Comparison of ENCODE assay signal across 9 cellular contexts in genomic region chr12:2876431-2877046, GRCh38. TPM values are rescaled to one million over a fixed set of nuclear protein-coding genes. Genes with fewer than 3 reads are reported as not detected.
DNase-seq lines count a peak whose midpoint lies in the region; ATAC-seq, FAIRE-seq and TF ChIP-seq lines count a peak whose summit lies in the region.
"Had no signal": no experiment of that assay in that cellular context is flagged by ENCODE, and none has a peak within 500 bp of the region (broad histone marks: within the 10 kb centered on the region; RNA-seq: fewer than 3 reads in every experiment).

No MANE protein-coding gene starts in this region.

- POLR2A ChIA-PET in PC-3 (lab: Charles Lee; ENCODE audit: unreplicated experiment): interaction anchor here (0.6 kb wide), 1 partner anchor 44 kb away, joined by 3 read pairs; no protein-coding TSS in a partner anchor

- H4K20me1 ChIP-seq in BLaER1 (0 out of 2 replicates have a peak, but pooled peaks cover 13% of the 10 kb centered on the region), PC-3 (ENCODE audit: low read length) (no peaks in the 10 kb centered on the region)

- H3K27ac ChIP-seq in BLaER1 (peak overlapping the region; percentile 94), PC-3 (ENCODE audit: low read length) (peak overlapping the region; percentile 70), colonic mucosa (peak overlapping the region; percentile 89), mesenchymal stem cell (ENCODE audit: low read length, poor library complexity, severe bottlenecking) (no peak overlapping the region)

- H3K36me3 ChIP-seq in BLaER1 (peaks cover 59% of the 10 kb centered on the region), PC-3 (ENCODE audit: low read depth, low read length) (peaks cover 18% of the 10 kb centered on the region), colonic mucosa (no peaks in the 10 kb centered on the region), mesenchymal stem cell (ENCODE audit: control insufficient read depth in 1 of 2, insufficient read depth in 2 of 2, low read depth in 1 of 2, low read length in 2 of 2) (peaks cover 0 to 9% of the 10 kb centered on the region in 2 experiments)

- CTCF ChIA-PET in PC-3 (lab: Charles Lee): no interaction called here

- H3K4me1 ChIP-seq in BLaER1 (peaks cover 40% of the 10 kb centered on the region), PC-3 (ENCODE audit: insufficient read depth, low read length) (peaks cover 13% of the 10 kb centered on the region), colonic mucosa (no peaks in the 10 kb centered on the region), mesenchymal stem cell (ENCODE audit: control insufficient read depth, insufficient read depth, low read depth, low read length) (peaks cover 10% of the 10 kb centered on the region)

- peak overlapping the region in 1 of 2 experiments; percentile 89 for H3K18ac ChIP-seq in mesenchymal stem cell (ENCODE audit: low read depth in 1 of 2, low read length in 2 of 2)

- H3K9ac ChIP-seq in BLaER1 (peak overlapping the region; percentile 93), PC-3 (ENCODE audit: low read length) (peak overlapping the region; percentile 96), colonic mucosa (ENCODE audit: low read depth in 2 of 2, low read length in 2 of 2) (peak overlapping the region; percentile 61 to 68), mesenchymal stem cell (ENCODE audit: low read length) (peak overlapping the region; percentile 99)

- H4K8ac ChIP-seq in mesenchymal stem cell (ENCODE audit: low read length): peak overlapping the region; percentile 84

- no peak for FAIRE-seq in urothelium cell line (lab: Jason Lieb, UNC)

- TF ChIP-seq POLR2A in GM18505 (IDR thresholded peaks at IDR 0.05; ENCODE audit: borderline replicate concordance, extremely low read depth, insufficient read depth, insufficient read length): no peak

- no peak overlapping the region for H2BK5ac ChIP-seq in mesenchymal stem cell (ENCODE audit: low read depth, low read length, poor library complexity, severe bottlenecking)

- no peaks in the 10 kb centered on the region for H3F3A ChIP-seq in PC-3 (ENCODE audit: low read length, unreplicated experiment)

- H3K14ac ChIP-seq in mesenchymal stem cell (ENCODE audit: low read length in 2 of 2): peak overlapping the region in 1 of 2 experiments; percentile 87

- intact Hi-C loops in PC-3 (cut with micrococcal nuclease) (loop anchor here (2.0 to 5.0 kb wide), 2 partner anchors 14 to 64 kb away; partner anchors contain the start of genes ITFG2 and TULP3), colonic mucosa (cut with DNase I) (no loop called here)

- H3K23ac ChIP-seq in mesenchymal stem cell (ENCODE audit: low read length in 2 of 2): peak overlapping the region in 1 of 2 experiments; percentile 91

- H3K9me3 ChIP-seq in BLaER1 (no peaks in the 10 kb centered on the region), PC-3 (ENCODE audit: low read length) (no peaks in the 10 kb centered on the region), colonic mucosa (no peaks in the 10 kb centered on the region), mesenchymal stem cell (ENCODE audit: control insufficient read depth, low read length) (no peaks in the 10 kb centered on the region)

- peaks cover 92% of the 10 kb centered on the region for H3K79me2 ChIP-seq in PC-3 (ENCODE audit: low read length)

- TF ChIP-seq CTCF in PC-3 (conservative IDR thresholded peaks at IDR 0.05; ENCODE audit: low read depth, low read length) (no peak), colonic mucosa (IDR thresholded peaks at IDR 0.05) (no peak)

- no peak overlapping the region for H2AK5ac ChIP-seq in mesenchymal stem cell (ENCODE audit: low read length, severe bottlenecking)

- peaks cover 22% of the 10 kb centered on the region for H3K79me1 ChIP-seq in mesenchymal stem cell (replicated peaks; ENCODE audit: low read length, poor library complexity, severe bottlenecking)

- ATAC-seq in GM18505 (IDR thresholded peaks at IDR 0.05; ENCODE audit: unreplicated experiment): peak; percentile 4
- peak; percentile 32 for ATAC-seq in HG02981 (IDR thresholded peaks at IDR 0.05; ENCODE audit: unreplicated experiment)
- ATAC-seq in PC-3: peak; percentile 69

- H3K4me3 ChIP-seq in BLaER1 (peak overlapping the region; percentile 95), PC-3 (ENCODE audit: low read length) (peak overlapping the region; percentile 72), colonic mucosa (peak overlapping the region; percentile 97), mesenchymal stem cell (ENCODE audit: insufficient read depth in 1 of 2, low read depth in 1 of 2, low read length in 2 of 2) (peak overlapping the region; percentile 84 to 91)

- H3K9me2 ChIP-seq in PC-3 (replicated peaks; ENCODE audit: low read length): no peaks in the 10 kb centered on the region

- H4K91ac ChIP-seq in mesenchymal stem cell (ENCODE audit: low read length): peak overlapping the region; percentile 85

- 2% methylated on average over 38 of the region's 38 CpGs for WGBS in mesenchymal stem cell

- peak overlapping the region in 1 of 2 experiments; percentile 1 for H3K4ac ChIP-seq in mesenchymal stem cell (ENCODE audit: low read depth in 1 of 2, low read length in 2 of 2)

- peak overlapping the region; percentile 85 for H2AFZ ChIP-seq in PC-3 (ENCODE audit: low read length)
- peak overlapping the region; percentile 39 for H2AFZ ChIP-seq in mesenchymal stem cell (ENCODE audit: low read depth, low read length)

- peak overlapping the region; percentile 44 for H2BK15ac ChIP-seq in mesenchymal stem cell (ENCODE audit: low read depth, poor library complexity, severe bottlenecking)

- H3K4me2 ChIP-seq in BLaER1 (peak overlapping the region; percentile 90), PC-3 (ENCODE audit: low read length) (peak overlapping the region; percentile 100), mesenchymal stem cell (ENCODE audit: low read length, poor library complexity, severe bottlenecking) (peak overlapping the region; percentile 100)

- H3K27me3 ChIP-seq in BLaER1 (no peaks in the 10 kb centered on the region), PC-3 (ENCODE audit: low read length) (no peaks in the 10 kb centered on the region), colonic mucosa (no peaks in the 10 kb centered on the region), mesenchymal stem cell (ENCODE audit: control insufficient read depth in 1 of 2, insufficient read depth in 1 of 2, low read length in 2 of 2) (no peaks in the 10 kb centered on the region)

- BruUV-seq in PC-3 (replicated peaks; lab: Mats Ljungman, UMichigan): no TSS peak

- DNase-seq in PC-3: peak; percentile 20
- no peak for DNase-seq in colonic mucosa
- DNase-seq in mesenchymal stem cell: peak; percentile 54
- peak; percentile 59 for DNase-seq in urothelium cell line (ENCODE audit: low spot score)
- DNase-seq in ecto neural progenitor cell (ENCODE audit: low spot score): no peak

- H2BK12ac ChIP-seq in mesenchymal stem cell (ENCODE audit: low read length in 2 of 2): peak overlapping the region in 1 of 2 experiments; percentile 29

- peak overlapping the region; percentile 11 for H2BK120ac ChIP-seq in mesenchymal stem cell (ENCODE audit: low read depth, low read length)

RNA-seq across cellular contexts. Expression of gene FOXM1, which starts 0.4 kb away (rescaled TPM):
- 71.4 and 88.6 TPM in 2 replicates for total RNA-seq in PC-3 (2014; rRNA removed)
- 10 to 100 TPM; 18.4 to 89.3 TPM for total RNA-seq in colonic mucosa
- 13.5 TPM for polyA plus RNA-seq in mesenchymal stem cell (2013, experiment 1 of 2)
- 12.7 TPM for polyA plus RNA-seq in mesenchymal stem cell (2013, experiment 2 of 2)

RNA-seq across cellular contexts. Expression of gene RHNO1, which starts 0.5 kb away (rescaled TPM):
- total RNA-seq in PC-3 (2014; rRNA removed) (42.0 and 43.3 TPM in 2 replicates), colonic mucosa (10 to 100 TPM; 18.3 to 25.5 TPM)
- 40.6 TPM for polyA plus RNA-seq in mesenchymal stem cell (2013, experiment 1 of 2)
- polyA plus RNA-seq in mesenchymal stem cell (2013, experiment 2 of 2): 39.7 TPM

RNA-seq across cellular contexts. Expression of gene TULP3, which starts 14.2 kb away (rescaled TPM):
- total RNA-seq in PC-3 (2014; rRNA removed) (19.8 and 22.6 TPM in 2 replicates), colonic mucosa (10 to 100 TPM; 10.1 to 12.6 TPM)
- 44.7 TPM for polyA plus RNA-seq in mesenchymal stem cell (2013, experiment 1 of 2)
- polyA plus RNA-seq in mesenchymal stem cell (2013, experiment 2 of 2): 44.0 TPM

RNA-seq across cellular contexts. Expression of gene TEX52, which starts 19.7 kb away (rescaled TPM):
- total RNA-seq in PC-3 (2014; rRNA removed): not detected in 2 replicates
- not detected for total RNA-seq in colonic mucosa
- polyA plus RNA-seq in mesenchymal stem cell (2013, experiment 1 of 2): not detected
- not detected for polyA plus RNA-seq in mesenchymal stem cell (2013, experiment 2 of 2)
- total RNA-seq: T-helper 2 cell treated with Interferon-gamma antibody and Interleukin-4, amounts not matched to agents 100 ng/mL and 5 ng/mL, for 36 hours had no signal

RNA-seq across cellular contexts. Expression of gene NRIP2, which starts 41.7 kb away (rescaled TPM):
- total RNA-seq in PC-3 (2014; rRNA removed) (not detected in 2 replicates), colonic mucosa (under 1 TPM; 0.49 to 0.77 TPM)
- polyA plus RNA-seq in mesenchymal stem cell (2013, experiment 1 of 2): 0.06 TPM
- 0.04 TPM for polyA plus RNA-seq in mesenchymal stem cell (2013, experiment 2 of 2)
- total RNA-seq: T-helper 2 cell treated with Interferon-gamma antibody and Interleukin-4, amounts not matched to agents 100 ng/mL and 5 ng/mL, for 36 hours had no signal

Comparison
In these comparisons a context has a peak if more than half of its experiments do, and no peak if none do; other contexts are left out.
1. ATAC-seq: peak in every context shown above with its lines; median percentile 69 in PC-3; 32 in HG02981; 4 in GM18505.
2. DNase-seq: peak in PC-3 (single experiment), mesenchymal stem cell (single experiment) and urothelium cell line (single experiment); none in colonic mucosa (single experiment) and ecto neural progenitor cell (single experiment).
3. Peak in every context shown above with its lines, with median percentiles within 50 percentile points of each other: H3K4me2 ChIP-seq, H3K4me3 ChIP-seq and H3K9ac ChIP-seq.